26 cellular contexts compared by ENCODE assay signal in genomic region chr5:41482715-41483114, GRCh38. TPM values are rescaled to one million over a fixed set of nuclear protein-coding genes. Genes with fewer than 3 reads are reported as not detected.
DNase-seq lines count a peak whose midpoint lies in the region; ATAC-seq, FAIRE-seq and TF ChIP-seq lines count a peak whose summit lies in the region.
"Had no signal": no experiment of that assay in that cellular context is flagged by ENCODE, and none has a peak within 500 bp of the region (broad histone marks: within the 10 kb centered on the region; RNA-seq: fewer than 3 reads in every experiment).

No MANE protein-coding gene starts in this region.

- H3K4me2 ChIP-seq in GM12878 (ENCODE audit: control insufficient read depth, insufficient read depth) = no peak overlapping the region

- H3K4me1 Mint-ChIP-seq in HFFc6 (ENCODE audit: low read depth) = no peaks in the 10 kb centered on the region
- H3K4me1 Mint-ChIP-seq: CD4-positive, alpha-beta memory T cell; central memory CD8-positive, alpha-beta T cell; natural killer cell had no signal

- H3K9me3 Mint-ChIP-seq in HFFc6 = no peaks in the 10 kb centered on the region
- H3K9me3 Mint-ChIP-seq: central memory CD8-positive, alpha-beta T cell had no signal

- H3K27me3 Mint-ChIP-seq in HFFc6 (ENCODE audit: insufficient read depth) = 0 out of 2 replicates have a peak, but pooled peaks cover 2% of the 10 kb centered on the region
- H3K27me3 Mint-ChIP-seq: activated naive CD8-positive, alpha-beta T cell; CD4-positive, alpha-beta memory T cell; central memory CD8-positive, alpha-beta T cell had no signal

- no peaks in the 10 kb centered on the region for H3K36me3 ChIP-seq in GM12878 (ENCODE audit: control insufficient read depth in 2 of 2, insufficient read depth in 2 of 2, low read length in 1 of 2)
- no peaks in the 10 kb centered on the region for H3K36me3 ChIP-seq in left lung
- H3K36me3 ChIP-seq: transverse colon had no signal

- TF ChIP-seq POLR2A in GM12878 (IDR thresholded peaks at IDR 0.05; ENCODE audit: low read depth, low read length) (no peak), lower leg skin (IDR thresholded peaks at IDR 0.05) (no peak)

- SMC1A ChIA-PET in GM12878 (lab: Charles Lee; ENCODE audit: uncharacterized antibody, unreplicated experiment) = interaction anchor here (1.1 kb wide), 1 partner anchor 17 kb away, joined by 3 read pairs; no protein-coding TSS in a partner anchor

- no peaks in the 10 kb centered on the region for H4K20me1 ChIP-seq in GM12878 (ENCODE audit: control insufficient read depth, insufficient read depth)

- 0% methylated on average over 2 of the region's 2 CpGs for WGBS in GM12878 (ENCODE audit: insufficient coverage, insufficient replicate concordance, low lambda C conversion rate, missing lambda C conversion rate)
- WGBS in lower leg skin, 2 donors = 70 to 73% methylated on average over 2 of the region's 2 CpGs

- in situ Hi-C loops in GM12878 (cut with MboI) = no loop called here

- TF ChIP-seq CTCF in GM12878 (IDR thresholded peaks at IDR 0.05 in 2 of 3, conservative IDR thresholded peaks at IDR 0.05 in 1 of 3; ENCODE audit: control insufficient read depth in 2 of 3, extremely low read depth in 1 of 3, insufficient read depth in 1 of 3, low read depth in 3 of 3, low read length in 3 of 3) (no peak), lower leg skin (IDR thresholded peaks at IDR 0.05) (no peak), HFFc6 (IDR thresholded peaks at IDR 0.05) (no peak), left lung (IDR thresholded peaks at IDR 0.05) (no peak)

- no peak overlapping the region for H3K9ac ChIP-seq in GM12878 (ENCODE audit: control insufficient read depth, insufficient read depth, low read length)

- H3K4me1 ChIP-seq in GM12878 (ENCODE audit: control insufficient read depth, insufficient read depth, low read length) (0 out of 2 replicates have a peak, but pooled peaks cover 5% of the 10 kb centered on the region), left lung (no peaks in the 10 kb centered on the region)
- H3K4me1 ChIP-seq: transverse colon had no signal

- H2AFZ ChIP-seq in GM12878 (ENCODE audit: control insufficient read depth, low read depth, low read length) = peak overlapping the region; percentile 17; the same call in 1 of the 2 replicates

- H3K4me3 ChIP-seq in GM12878 (no peak overlapping the region), lower leg skin (ENCODE audit: low read depth, poor library complexity, severe bottlenecking) (no peak overlapping the region), left lung (no peak overlapping the region)
- H3K4me3 ChIP-seq: transverse colon had no signal

- intact Hi-C loops in GM12878 (cut with micrococcal nuclease; ENCODE audit: unreplicated experiment) (no loop called here), lower leg skin (cut with DNase I; ENCODE audit: low total_unique reads) (no loop called here), left lung (cut with DNase I) (no loop called here)

- no peak for TF ChIP-seq RAD21 in GM12878 (IDR thresholded peaks at IDR 0.05; ENCODE audit: insufficient read depth, low read depth, low read length)

- DNase-seq in GM12878 (ENCODE audit: low read depth, low spot score) = no peak
- no peak for DNase-seq in lower leg skin (ENCODE audit: low spot score in 2 of 2)
- no peak for DNase-seq in HFFc6
- no peak for DNase-seq in left lung
- DNase-seq: activated CD4-positive, alpha-beta T cell treated with anti-CD3 and anti-CD28 coated beads, Interleukin-2, amount 50 U/mL, for 4 hours; activated CD4-positive, CD25-positive, alpha-beta regulatory T cell; CD4-positive, alpha-beta memory T cell; dermis blood vessel endothelial cell; DMS 273 treated with DMSO at 0.1 percent for 48 hours; H7; midbrain; natural killer cell; NCI-H1105 treated with DMSO at 0.1 percent for 48 hours; NCI-H2107; OCI-M1; T-helper 9 cell; transverse colon had no signal

- RAD21 ChIA-PET in GM12878 (lab: Charles Lee; ENCODE audit: unreplicated experiment) = no interaction called here

- no peak for TF ChIP-seq EP300 in GM12878 (IDR thresholded peaks at IDR 0.05; ENCODE audit: borderline replicate concordance in 1 of 2, control insufficient read depth in 1 of 2, low read depth in 2 of 2, low read length in 2 of 2)

- ATAC-seq in GM18868 (IDR thresholded peaks at IDR 0.05; ENCODE audit: unreplicated experiment) (peak; percentile 67), GM21526 (IDR thresholded peaks at IDR 0.05; ENCODE audit: low FRiP score, unreplicated experiment) (peak; percentile 70), HG03159 (IDR thresholded peaks at IDR 0.05; ENCODE audit: unreplicated experiment) (peak; percentile 59), GM12878 (peak; percentile 93), left lung (no peak)
- ATAC-seq: natural killer cell had no signal

- CTCF ChIA-PET in GM12878 (lab: Yijun Ruan, JAX) = no interaction called here

- no TSS peak for BruUV-seq in GM12878 (replicated peaks; lab: Mats Ljungman, UMichigan)

- H3K27ac Mint-ChIP-seq in HFFc6 = no peak overlapping the region
- H3K27ac Mint-ChIP-seq: activated naive CD8-positive, alpha-beta T cell; CD4-positive, alpha-beta memory T cell; natural killer cell had no signal

- H3K9me3 ChIP-seq in GM12878 (replicated peaks; ENCODE audit: control insufficient read depth, insufficient read depth, low read length) = no peaks in the 10 kb centered on the region
- no peaks in the 10 kb centered on the region for H3K9me3 ChIP-seq in left lung
- H3K9me3 ChIP-seq: transverse colon had no signal

- no peak for FAIRE-seq in GM12878 (lab: Jason Lieb, UNC)
- FAIRE-seq: astrocyte, endothelial cell of umbilical vein had no signal

- H3K27ac ChIP-seq in GM12878 (ENCODE audit: control insufficient read depth, insufficient read depth) (no peak overlapping the region; the same call in 1 of the 2 replicates), left lung (no peak overlapping the region)
- H3K27ac ChIP-seq: transverse colon had no signal

- POLR2A ChIA-PET in GM12878 (lab: Charles Lee) = no interaction called here

- no peaks in the 10 kb centered on the region for H3K79me2 ChIP-seq in GM12878 (ENCODE audit: control insufficient read depth, insufficient read depth, low read length)

- H3K36me3 Mint-ChIP-seq in HFFc6 (ENCODE audit: low read depth) = no peaks in the 10 kb centered on the region
- H3K36me3 Mint-ChIP-seq: activated naive CD8-positive, alpha-beta T cell; CD4-positive, alpha-beta memory T cell; natural killer cell had no signal

- no peak overlapping the region for H3K4me3 Mint-ChIP-seq in HFFc6
- H3K4me3 Mint-ChIP-seq: activated naive CD8-positive, alpha-beta T cell; CD4-positive, alpha-beta memory T cell; central memory CD8-positive, alpha-beta T cell; natural killer cell had no signal

- H3K27me3 ChIP-seq in GM12878 (replicated peaks in 1 of 2; ENCODE audit: control insufficient read depth in 2 of 2, insufficient read depth in 2 of 2, low read length in 1 of 2) (no peaks in the 10 kb centered on the region), left lung (no peaks in the 10 kb centered on the region)
- H3K27me3 ChIP-seq: transverse colon had no signal

TF ChIP-seq in GM12878, 131 proteins besides CTCF, POLR2A, EP300 and RAD21:
- TF ChIP-seq TCF7 (IDR thresholded peaks at IDR 0.05; ENCODE audit: borderline replicate concordance) (peak; percentile 66), TARDBP (IDR thresholded peaks at IDR 0.05; ENCODE audit: borderline replicate concordance) (no peak), CREB1 (IDR thresholded peaks at IDR 0.05; ENCODE audit: low read depth) (no peak), SPI1 (IDR thresholded peaks at IDR 0.05; ENCODE audit: borderline replicate concordance, insufficient read depth, low read depth, low read length) (peak; percentile 31; the same call in 1 of the 2 replicates), MTA3 (IDR thresholded peaks at IDR 0.05; ENCODE audit: borderline replicate concordance, low read length) (no peak), JUNB (IDR thresholded peaks at IDR 0.05) (peak; percentile 49; the same call in 1 of the 2 replicates)

RNA-seq across cellular contexts. Expression of gene PLCXD3, which starts 27.7 kb away (rescaled TPM):
- not detected in 2 replicates for total RNA-seq in GM12878 (2013; cell fraction: nucleolus; rRNA removed)
- not detected in 2 replicates for total RNA-seq in GM12878 (2014; rRNA removed)
- total RNA-seq in GM12878 (2014; rRNA removed; fragmentation: Illumina TruSeq; extraction: Trizol) = not detected in 2 replicates
- total RNA-seq in GM12878 (2021) = not detected in 2 replicates
- polyA plus RNA-seq in GM12878 (2011; ENCODE audit: low read depth) = not detected
- 0.01 TPM in 1 of 2 replicates, not detected in the other for polyA plus RNA-seq in GM12878 (2011; rRNA removed)
- not detected in 2 replicates for polyA plus RNA-seq in GM12878 (2011; cell fraction: cytosol; rRNA removed)
- not detected in 2 replicates for polyA plus RNA-seq in GM12878 (2011; cell fraction: nucleus; rRNA removed)
- 0.01 TPM in 1 of 2 replicates, not detected in the other for polyA plus RNA-seq in GM12878 (2012)
- polyA plus RNA-seq in GM12878 (2014; fragmentation: Illumina TruSeq; extraction: Trizol) = not detected in 2 replicates
- not detected for polyA plus RNA-seq in GM12878 (2014; fragmentation: Nextera tagmentation; extraction: Ambion mirVana)
- polyA plus RNA-seq in GM12878 (2014; rRNA removed) = not detected in 2 replicates
- not detected for polyA plus RNA-seq in GM12878 (2016; fragmentation: Nextera tagmentation; extraction: Ambion mirVana)
- polyA minus RNA-seq in GM12878 (2011; rRNA and poly(A)+ RNA removed) = not detected in 2 replicates
- polyA minus RNA-seq in GM12878 (2011; cell fraction: cytosol; rRNA and poly(A)+ RNA removed) = not detected in 2 replicates
- polyA minus RNA-seq in GM12878 (2011; cell fraction: nucleus; rRNA and poly(A)+ RNA removed) = not detected in 2 replicates
- 1 to 10 TPM in 1 of 4 donors, under 1 TPM in 3; 0.04 to 1.1 (median 0.50) TPM for total RNA-seq in lower leg skin
- under 1 TPM in 2 of 6 experiments, not detected in 4; 0.03 to 0.05 TPM for total RNA-seq in HFFc6 (2021; fragmentation: NEBNext Ultra II Directional; extraction: Animal tissue kit (Norgen Biotek cat#: 25700))
- total RNA-seq in left lung = 1 to 10 TPM; 2.4 to 4.8 TPM
- total RNA-seq: CD4-positive, alpha-beta memory T cell; endothelial cell of umbilical vein; glomerular endothelial cell; natural killer cell; NCI-H460 had no signal
- polyA plus RNA-seq: CD4-positive, alpha-beta memory T cell; endothelial cell of umbilical vein had no signal
